ENCODE assay signal across 23 cellular contexts in genomic region chrX:70264784-70265183, GRCh38. TPM values are rescaled to one million over a fixed set of nuclear protein-coding genes. Genes with fewer than 3 reads are reported as not detected.
"Had no signal": no experiment of that assay in that cellular context is flagged by ENCODE, and none has a peak within 500 bp of the region (broad histone marks: within the 10 kb centered on the region; RNA-seq: fewer than 3 reads in every experiment).

No MANE protein-coding gene starts in this region.

- H3K4me1 ChIP-seq: ascending aorta, esophagus squamous epithelium, foreskin keratinocyte, left lung, sigmoid colon, spleen, testis, upper lobe of left lung had no signal

- H3K27me3 ChIP-seq: ascending aorta, esophagus squamous epithelium, foreskin keratinocyte, left lung, sigmoid colon, spleen, testis, upper lobe of left lung had no signal

- H3K36me3 ChIP-seq: ascending aorta, esophagus squamous epithelium, left lung, sigmoid colon, spleen, upper lobe of left lung had no signal

- DNase-seq: activated B cell treated with CpG ODN at 0.5 μM for 24 hours; activated CD4-positive, alpha-beta T cell treated with anti-CD3 and anti-CD28 coated beads, Interleukin-2, amount 10 ng/mL, durations not matched to agents 24 days and 14 days; activated CD8-positive, alpha-beta T cell treated with anti-CD3 and anti-CD28 coated beads for 36 hours; activated naive CD4-positive, alpha-beta T cell treated with anti-CD3 and anti-CD28 coated beads, Interleukin-2, amount 10 ng/mL, durations not matched to agents 7 days and 5 days; activated T-cell treated with anti-CD3 and anti-CD28 coated beads, Interleukin-2, amount 50 U/mL, for 24 hours; effector memory CD8-positive, alpha-beta T cell; esophagus squamous epithelium; foreskin keratinocyte; glutamatergic neuron; hypothalamus; kidney; left lung; sigmoid colon; spleen; stimulated activated CD4-positive, alpha-beta T cell treated with anti-CD3 and anti-CD28 coated beads, Interleukin-4, amount 100 ng/mL, for 4 hours; testis; upper lobe of left lung had no signal

- H3K4me3 ChIP-seq: ascending aorta, esophagus squamous epithelium, left lung, sigmoid colon, spleen, testis, upper lobe of left lung had no signal

- H3K27ac ChIP-seq: ascending aorta, esophagus squamous epithelium, foreskin keratinocyte, left lung, sigmoid colon, spleen, testis, upper lobe of left lung had no signal

- H3K9me3 ChIP-seq: ascending aorta, esophagus squamous epithelium, left lung, sigmoid colon, spleen, testis, upper lobe of left lung had no signal

RNA-seq across cellular contexts. Expression of gene ARR3, which starts 3.4 kb away (rescaled TPM):
- total RNA-seq: activated B cell treated with CpG ODN at 0.5 μM for 24 hours; activated CD4-positive, alpha-beta T cell treated with anti-CD3 and anti-CD28 coated beads, Interleukin-2, amount 10 ng/mL, durations not matched to agents 24 days and 14 days; activated CD8-positive, alpha-beta T cell treated with anti-CD3 and anti-CD28 coated beads for 36 hours; ascending aorta; chondrocyte; dermis microvascular lymphatic vessel endothelial cell; esophagus squamous epithelium; foreskin keratinocyte; kidney; left lung; lung microvascular endothelial cell; mesothelial cell of epicardium; natural killer cell treated with Interleukin-12 subunit alpha and Interleukin-12 subunit beta and Interleukin-15 and Interleukin-18, amount 100 ng/mL, for 72 hours; sigmoid colon; spleen; testis; upper lobe of left lung had no signal
- polyA plus RNA-seq: foreskin keratinocyte, spleen had no signal

RNA-seq across cellular contexts. Expression of gene P2RY4, which starts 4.8 kb away (rescaled TPM):
- total RNA-seq: activated B cell treated with CpG ODN at 0.5 μM for 24 hours, chondrocyte, dermis microvascular lymphatic vessel endothelial cell, foreskin keratinocyte, lung microvascular endothelial cell had no signal
- polyA plus RNA-seq: foreskin keratinocyte had no signal

RNA-seq across cellular contexts. Expression of gene RAB41, which starts 17.2 kb away (rescaled TPM):
- total RNA-seq: activated B cell treated with CpG ODN at 0.5 μM for 24 hours; activated CD4-positive, alpha-beta T cell treated with anti-CD3 and anti-CD28 coated beads, Interleukin-2, amount 10 ng/mL, durations not matched to agents 24 days and 14 days; activated CD8-positive, alpha-beta T cell treated with anti-CD3 and anti-CD28 coated beads for 36 hours; ascending aorta; chondrocyte; dermis microvascular lymphatic vessel endothelial cell; esophagus squamous epithelium; foreskin keratinocyte; kidney; left lung; lung microvascular endothelial cell; mesothelial cell of epicardium; natural killer cell treated with Interleukin-12 subunit alpha and Interleukin-12 subunit beta and Interleukin-15 and Interleukin-18, amount 100 ng/mL, for 72 hours; sigmoid colon; spleen; upper lobe of left lung had no signal
- polyA plus RNA-seq: foreskin keratinocyte, spleen had no signal

RNA-seq across cellular contexts. Expression of gene KIF4A, which starts 25.1 kb away (rescaled TPM):
- total RNA-seq: ascending aorta had no signal
